Comparison of ENCODE assay signal across 8 cellular contexts in the genomic region with DNA sequence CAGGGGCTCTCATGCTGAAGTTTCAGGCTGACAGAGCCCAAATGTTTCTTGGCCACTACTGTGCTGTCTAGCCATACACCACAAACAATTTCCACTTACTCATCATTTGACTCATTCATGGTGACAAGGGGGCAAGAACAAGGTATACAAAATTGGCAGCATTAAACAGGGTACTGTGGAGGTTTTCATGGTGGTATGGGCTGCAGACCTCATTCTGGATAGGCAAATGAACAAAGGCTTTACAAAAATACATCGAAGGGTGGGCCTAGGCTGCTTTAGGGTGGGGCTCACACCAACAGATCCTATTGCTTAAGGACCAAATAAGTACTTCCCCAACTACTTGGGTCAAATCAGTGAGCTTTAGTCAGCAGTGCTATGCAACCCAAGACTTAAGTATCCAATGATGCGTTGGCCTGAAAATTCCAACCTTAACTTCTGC. TPM values are rescaled to one million over a fixed set of nuclear protein-coding genes. Genes with fewer than 3 reads are reported as not detected.
DNase-seq lines count a peak whose midpoint lies in the region; ATAC-seq, FAIRE-seq and TF ChIP-seq lines count a peak whose summit lies in the region.

No MANE protein-coding gene starts in this region.

- no peaks in the 10 kb centered on the region for H3K27me3 ChIP-seq in psoas muscle (ENCODE audit: insufficient read depth in 3 of 3, low read length in 2 of 3)

- TF ChIP-seq RAD21 in A549 (conservative IDR thresholded peaks at IDR 0.05 in 1 of 2, IDR thresholded peaks at IDR 0.05 in 1 of 2): no peak

- TF ChIP-seq EP300 in A549 (IDR thresholded peaks at IDR 0.05): no peak

- H3K9me3 ChIP-seq in A549: no peaks in the 10 kb centered on the region
- H3K9me3 ChIP-seq in psoas muscle: no peaks in the 10 kb centered on the region

- H3K27ac ChIP-seq in A549 (no peak overlapping the region), psoas muscle (no peak overlapping the region)

- H3K27ac Mint-ChIP-seq in activated naive CD8-positive, alpha-beta T cell treated with anti-CD3 and anti-CD28 coated beads for 36 hours: peak overlapping the region; percentile 92

- no peak for FAIRE-seq in A549 (lab: Jason Lieb, UNC)

- peaks cover 53% of the 10 kb centered on the region for H3K36me3 Mint-ChIP-seq in activated naive CD8-positive, alpha-beta T cell treated with anti-CD3 and anti-CD28 coated beads for 36 hours

- CTCF ChIA-PET in A549 (lab: Yijun Ruan, JAX): interaction anchor here (0.6 kb wide), 1 partner anchor 204 kb away, joined by 3 read pairs; no protein-coding TSS in a partner anchor

- peaks cover 83% of the 10 kb centered on the region for H3K4me1 Mint-ChIP-seq in activated naive CD8-positive, alpha-beta T cell treated with anti-CD3 and anti-CD28 coated beads for 36 hours

- 90% methylated on average over 2 of the region's 2 CpGs for WGBS in A549 (ENCODE audit: missing lambda C conversion rate)
- 74 to 92% (median 79%) methylated on average over 2 of the region's 2 CpGs for whole genome bisulfite sequencing in psoas muscle, 3 donors
- WGBS in lower leg skin, 2 donors: 85 to 97% methylated on average over 2 of the region's 2 CpGs

- H3K4me3 Mint-ChIP-seq in activated naive CD8-positive, alpha-beta T cell treated with anti-CD3 and anti-CD28 coated beads for 36 hours: no peak overlapping the region

- H3K4me3 ChIP-seq in A549 (no peak overlapping the region), psoas muscle (no peak overlapping the region), lower leg skin (ENCODE audit: low read depth, poor library complexity, severe bottlenecking) (no peak overlapping the region)

- TF ChIP-seq POLR2A in A549 (IDR thresholded peaks at IDR 0.05; ENCODE audit: low read length): no peak
- TF ChIP-seq POLR2A in lower leg skin (IDR thresholded peaks at IDR 0.05): no peak

- TF ChIP-seq CTCF in A549 (IDR thresholded peaks at IDR 0.05): no peak
- no peak for TF ChIP-seq CTCF in psoas muscle (IDR thresholded peaks at IDR 0.05)
- no peak for TF ChIP-seq CTCF in lower leg skin (IDR thresholded peaks at IDR 0.05)

- H3K9me3 Mint-ChIP-seq in activated naive CD8-positive, alpha-beta T cell treated with anti-CD3 and anti-CD28 coated beads for 36 hours: no peaks in the 10 kb centered on the region

- peaks cover 3 to 10% of the 10 kb centered on the region in 2 donors for H3K36me3 ChIP-seq in psoas muscle (ENCODE audit: insufficient read depth in 1 of 2, low read depth in 1 of 2)

- no peak for DNase-seq in A549 (ENCODE audit: low read depth in 1 of 2, low spot score in 1 of 2)
- DNase-seq in activated naive CD8-positive, alpha-beta T cell treated with anti-CD3 and anti-CD28 coated beads for 36 hours: peak; percentile 46
- DNase-seq in psoas muscle: no peak
- no peak for DNase-seq in SHP77 (lab: John Stamatoyannopoulos, UW)
- no peak for DNase-seq in lower leg skin (ENCODE audit: low spot score in 2 of 2)
- no peak for DNase-seq in KBM-7

- intact Hi-C loops in psoas muscle (cut with DNase I) (no loop called here), lower leg skin (cut with DNase I; ENCODE audit: low total_unique reads) (no loop called here)

- H3K27me3 Mint-ChIP-seq in activated naive CD8-positive, alpha-beta T cell treated with anti-CD3 and anti-CD28 coated beads for 36 hours: no peaks in the 10 kb centered on the region

- H3K4me1 ChIP-seq in A549 (peaks cover 21% of the 10 kb centered on the region), psoas muscle (peaks cover 75% of the 10 kb centered on the region)

- in situ Hi-C loops in KBM-7 (cut with MboI; ENCODE audit: low pct_unique_long_range_greater_than_20kb, low sequenced_read_pairs): no loop called here

- H3K4me2 ChIP-seq in A549: peak overlapping the region; percentile 33; the same call in 2 of the 3 replicates

- POLR2A ChIA-PET in A549 (lab: Yijun Ruan, JAX): no interaction called here

- ATAC-seq in A549: peak; percentile 44 to 60; a peak in 4 of 6 replicates
- peak; percentile 82 for ATAC-seq in GM19025 (IDR thresholded peaks at IDR 0.05; ENCODE audit: low read depth, unreplicated experiment)
- peak; percentile 91 for ATAC-seq in HG03432 (IDR thresholded peaks at IDR 0.05; ENCODE audit: unreplicated experiment)
- peak; percentile 25 to 59 (median 33) for ATAC-seq in psoas muscle

TF ChIP-seq in A549, 52 proteins besides CTCF, POLR2A, EP300 and RAD21:
- TF ChIP-seq FOSL2 (IDR thresholded peaks at IDR 0.05) (0 out of 2 replicates have a peak, but pooled peaks have one; percentile 9), FOSL2 (CRISPR knock-in tag; IDR thresholded peaks at IDR 0.05) (no peak), FOSB (CRISPR knock-in tag; IDR thresholded peaks at IDR 0.05) (no peak)

RNA-seq across cellular contexts. Expression of a gene that starts 53.0 kb away (rescaled TPM):
- 18.4 and 20.4 TPM in 2 replicates for polyA plus RNA-seq in A549 (2011; rRNA removed)
- 5.8 and 7.3 TPM in 2 replicates for polyA plus RNA-seq in A549 (2012; cell fraction: cytosol; rRNA removed)
- 14.0 and 14.8 TPM in 2 replicates for polyA plus RNA-seq in A549 (2012; cell fraction: nucleus; rRNA removed)
- 12.6 to 14.4 TPM (median 14.1 TPM) in 3 replicates for polyA plus RNA-seq in A549 (2017; fragmentation: RNase III; extraction: RNeasy Plus Mini Kit Qiagen cat#74134 plus additional on column Dnase treatment)
- polyA minus RNA-seq in A549 (2011; rRNA and poly(A)+ RNA removed): 12.1 and 12.8 TPM in 2 replicates
- 10 to 100 TPM; 39.0 to 40.4 TPM for total RNA-seq in activated naive CD8-positive, alpha-beta T cell treated with anti-CD3 and anti-CD28 coated beads for 36 hours
- total RNA-seq in psoas muscle: 10 to 100 TPM; 13.9 to 24.3 (median 17.4) TPM
- 10 to 100 TPM in 2 of 3 donors, 1 to 10 TPM in 1; 7.0 to 17.5 (median 15.5) TPM for polyA plus RNA-seq in psoas muscle
- 100 to 1,000 TPM in 1 of 4 donors, 10 to 100 TPM in 3; 37.6 to 129 (median 66.1) TPM for total RNA-seq in lower leg skin

Comparison
In these comparisons a context has a peak if more than half of its experiments do, and no peak if none do; other contexts are left out.
1. ATAC-seq: peak in every context shown above with its lines; median percentile 91 in HG03432; 82 in GM19025; 52 in A549; 33 in psoas muscle.